Comparison of ENCODE assay signal across 9 cellular contexts in the genomic region with DNA sequence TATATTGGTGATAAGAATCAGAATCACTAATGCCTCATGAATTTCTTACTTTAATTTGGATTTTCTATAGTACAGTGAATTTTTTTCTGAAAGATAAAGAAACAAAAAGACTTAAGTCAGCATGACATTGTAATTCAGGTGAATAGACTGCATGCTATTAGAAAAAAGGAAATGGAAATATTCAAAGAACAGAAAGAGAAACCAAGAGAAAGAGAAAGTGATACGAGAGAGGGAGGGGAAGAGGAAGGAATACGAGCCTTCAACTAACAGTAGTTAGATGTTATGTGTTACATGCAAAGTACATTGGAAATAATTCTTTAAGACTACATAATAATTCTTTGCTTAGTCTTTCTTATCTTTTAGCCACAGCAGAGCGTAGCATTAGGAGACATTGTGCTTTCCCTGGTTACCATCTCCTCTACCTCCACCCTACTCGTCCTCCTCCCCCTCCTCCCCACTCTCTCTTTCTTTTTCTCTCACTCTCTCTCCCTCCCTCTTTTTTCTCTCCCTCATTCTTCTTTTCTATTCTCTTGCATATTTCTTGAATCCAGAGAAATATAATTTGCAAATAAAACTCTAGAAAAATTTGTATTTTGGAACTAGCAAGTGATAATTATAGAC. TPM values are rescaled to one million over a fixed set of nuclear protein-coding genes. Genes with fewer than 3 reads are reported as not detected.
DNase-seq lines count a peak whose midpoint lies in the region; ATAC-seq and TF ChIP-seq lines count a peak whose summit lies in the region.
"Had no signal": no experiment of that assay in that cellular context is flagged by ENCODE, and none has a peak within 500 bp of the region (broad histone marks: within the 10 kb centered on the region; RNA-seq: fewer than 3 reads in every experiment).

No MANE protein-coding gene starts in this region.

- TF ChIP-seq CTCF in left ventricle myocardium inferior (IDR thresholded peaks at IDR 0.05; ENCODE audit: borderline replicate concordance) (no peak), activated B cell treated with CpG ODN at 0.5 μM for 24 hours (IDR thresholded peaks at IDR 0.05) (no peak), tibial artery (IDR thresholded peaks at IDR 0.05) (no peak), PC-3 (conservative IDR thresholded peaks at IDR 0.05; ENCODE audit: low read depth, low read length) (no peak)

- H3K36me3 Mint-ChIP-seq in activated B cell treated with CpG ODN at 0.5 μM for 24 hours (ENCODE audit: low read depth) = no peaks in the 10 kb centered on the region

- H2AFZ ChIP-seq in PC-3 (ENCODE audit: low read length) = no peak overlapping the region

- H3K4me3 ChIP-seq in left ventricle myocardium inferior (peak overlapping the region; percentile 45), tibial artery (peak overlapping the region; percentile 1 to 10), PC-3 (ENCODE audit: low read length) (no peak overlapping the region)

- H3K4me3 Mint-ChIP-seq in activated B cell treated with CpG ODN at 0.5 μM for 24 hours = peak overlapping the region; percentile 26

- no peaks in the 10 kb centered on the region for H3K9me2 ChIP-seq in PC-3 (replicated peaks; ENCODE audit: low read length)

- H3K9me3 ChIP-seq in left ventricle myocardium inferior (replicated peaks) (peaks cover 14% of the 10 kb centered on the region), tibial artery (no peaks in the 10 kb centered on the region), PC-3 (ENCODE audit: low read length) (no peaks in the 10 kb centered on the region)
- H3K9me3 ChIP-seq: neutrophil had no signal

- H3K36me3 ChIP-seq in left ventricle myocardium inferior (no peaks in the 10 kb centered on the region), tibial artery (no peaks in the 10 kb centered on the region), PC-3 (ENCODE audit: low read depth, low read length) (no peaks in the 10 kb centered on the region)
- H3K36me3 ChIP-seq: neutrophil had no signal

- no peaks in the 10 kb centered on the region for H3K4me1 ChIP-seq in left ventricle myocardium inferior
- H3K4me1 ChIP-seq in tibial artery = no peaks in the 10 kb centered on the region
- H3K4me1 ChIP-seq in PC-3 (ENCODE audit: insufficient read depth, low read length) = no peaks in the 10 kb centered on the region

- H3K27ac Mint-ChIP-seq in activated B cell treated with CpG ODN at 0.5 μM for 24 hours = no peak overlapping the region

- no peak overlapping the region for H3K4me2 ChIP-seq in PC-3 (ENCODE audit: low read length)

- no peak for DNase-seq in left ventricle myocardium inferior
- no peak for DNase-seq in Right ventricle myocardium superior
- no peak for DNase-seq in activated B cell treated with CpG ODN at 0.5 μM for 24 hours
- no peak for DNase-seq in tibial artery
- DNase-seq in kidney tubule cell (ENCODE audit: low spot score) = no peak
- no peak for DNase-seq in activated CD8-positive, alpha-beta memory T cell treated with anti-CD3 and anti-CD28 coated beads, Interleukin-2, amount 50 U/mL, for 4 hours
- no peak for DNase-seq in PC-3

- CTCF ChIA-PET in activated B cell treated with CpG ODN at 0.5 μM for 24 hours (lab: Charles Lee) (no interaction called here), PC-3 (lab: Charles Lee) (no interaction called here)

- BruUV-seq in PC-3 (replicated peaks; lab: Mats Ljungman, UMichigan) = no TSS peak

- no peaks in the 10 kb centered on the region for H4K20me1 ChIP-seq in PC-3 (ENCODE audit: low read length)

- peaks cover 10% of the 10 kb centered on the region for H3K9me3 Mint-ChIP-seq in activated B cell treated with CpG ODN at 0.5 μM for 24 hours

- no peaks in the 10 kb centered on the region for H3K27me3 Mint-ChIP-seq in activated B cell treated with CpG ODN at 0.5 μM for 24 hours

- H3K27ac ChIP-seq in left ventricle myocardium inferior (replicated peaks) (no peak overlapping the region), tibial artery (no peak overlapping the region), PC-3 (ENCODE audit: low read length) (no peak overlapping the region)
- H3K27ac ChIP-seq: neutrophil had no signal

- H3K27me3 ChIP-seq in left ventricle myocardium inferior (ENCODE audit: low read depth) (no peaks in the 10 kb centered on the region), tibial artery (no peaks in the 10 kb centered on the region), PC-3 (ENCODE audit: low read length) (no peaks in the 10 kb centered on the region)
- H3K27me3 ChIP-seq: neutrophil had no signal

- intact Hi-C loops in left ventricle myocardium inferior (cut with micrococcal nuclease) (no loop called here), Right ventricle myocardium superior (cut with DNase I) (no loop called here), activated B cell treated with CpG ODN at 0.5 μM for 24 hours (cut with micrococcal nuclease) (no loop called here), tibial artery (cut with DNase I; ENCODE audit: low total_unique reads) (no loop called here), PC-3 (cut with micrococcal nuclease) (no loop called here)

- H3K4me1 Mint-ChIP-seq in activated B cell treated with CpG ODN at 0.5 μM for 24 hours = no peaks in the 10 kb centered on the region

- H3K9ac ChIP-seq in PC-3 (ENCODE audit: low read length) = no peak overlapping the region

- H3F3A ChIP-seq in PC-3 (ENCODE audit: low read length, unreplicated experiment) = no peaks in the 10 kb centered on the region

- no peak for ATAC-seq in Right ventricle myocardium superior (ENCODE audit: poor library complexity)
- peak; percentile 98 for ATAC-seq in HG03025 (IDR thresholded peaks at IDR 0.05; ENCODE audit: low FRiP score, unreplicated experiment)
- ATAC-seq in activated B cell treated with CpG ODN at 0.5 μM for 24 hours (ENCODE audit: low read depth) = no peak
- no peak for ATAC-seq in PC-3

- H3K79me2 ChIP-seq in PC-3 (ENCODE audit: low read length) = no peaks in the 10 kb centered on the region

- POLR2A ChIA-PET in activated B cell treated with CpG ODN at 0.5 μM for 24 hours (lab: Charles Lee) = no interaction called here
- POLR2A ChIA-PET in PC-3 (lab: Charles Lee; ENCODE audit: unreplicated experiment) = no interaction called here

RNA-seq across cellular contexts. Expression of a gene that starts 46.4 kb away (rescaled TPM):
- total RNA-seq in left ventricle myocardium inferior = 19.3 TPM
- 18.3 TPM for total RNA-seq in Right ventricle myocardium superior
- total RNA-seq in activated B cell treated with CpG ODN at 0.5 μM for 24 hours = not detected in 2 replicates
- total RNA-seq in PC-3 (2014; rRNA removed) = not detected in 2 replicates

Comparison
In these comparisons a context has a peak if more than half of its experiments do, and no peak if none do; other contexts are left out.
1. RNA of a gene that starts 46.4 kb away (total RNA-seq): 19.3 TPM in left ventricle myocardium inferior (single experiment) and 18.3 TPM in Right ventricle myocardium superior (single experiment); not detected in activated B cell treated with CpG ODN at 0.5 μM for 24 hours and not detected in PC-3; every median in the first group is over 10 times any median in the second.